In genomic region chr21:28083350-28083749, GRCh38 we compare ENCODE assay signal across 16 cellular contexts.
A peak's percentile ranks its signal among the peaks of the same experiment; 100 is the strongest.
DNase-seq lines count a peak whose midpoint lies in the region; FAIRE-seq and TF ChIP-seq lines count a peak whose summit lies in the region.
"Had no signal": no experiment of that assay in that cellular context is flagged by ENCODE, and none has a peak within 500 bp of the region (broad histone marks: within the 10 kb centered on the region; RNA-seq: fewer than 3 reads in every experiment).

No MANE protein-coding gene starts in this region.

- no peak for DNase-seq in H9
- no peak for DNase-seq in epithelial cell of proximal tubule (ENCODE audit: low read depth)
- peak; percentile 9 for DNase-seq in mesendoderm
- no peak for DNase-seq in H54 (ENCODE audit: insufficient read length, low spot score)
- no peak for DNase-seq in A172 (ENCODE audit: low spot score)
- DNase-seq in NCI-H345 treated with DMSO at 0.1 percent for 48 hours (lab: John Stamatoyannopoulos, UW; ENCODE audit: unreplicated experiment), result no peak
- DNase-seq: 8988T; C1 segment of cervical spinal cord; Caco-2; CD4-positive, alpha-beta T cell; GOT3; HCEC 1CT had no signal

- H2BK20ac ChIP-seq in H9 (ENCODE audit: low read depth, low read length, poor library complexity, severe bottlenecking), result no peak overlapping the region

- no peaks in the 10 kb centered on the region for H3K9me3 ChIP-seq in H9 (ENCODE audit: control insufficient read depth, low read depth, low read length)
- H3K9me3 ChIP-seq: Caco-2 had no signal

- H3K4me2 ChIP-seq in H9 (ENCODE audit: insufficient read depth, insufficient read length, low read length) (no peak overlapping the region), mesendoderm (ENCODE audit: low read length) (no peak overlapping the region)

- no peak overlapping the region for H3K23ac ChIP-seq in H9 (ENCODE audit: insufficient read length, low read depth, low read length)
- no peak overlapping the region for H3K23ac ChIP-seq in mesendoderm (ENCODE audit: low read length)

- H2AK5ac ChIP-seq in H9 (ENCODE audit: insufficient read length, low read length), result no peak overlapping the region
- H2AK5ac ChIP-seq in mesendoderm (ENCODE audit: low read length), result no peak overlapping the region

- no peak overlapping the region for H3T11ph ChIP-seq in H9 (ENCODE audit: low read length)

- H2BK15ac ChIP-seq in H9 (ENCODE audit: low read depth, low read length), result no peak overlapping the region
- H2BK15ac ChIP-seq in mesendoderm (replicated peaks; ENCODE audit: low read depth), result no peak overlapping the region

- no peaks in the 10 kb centered on the region for H4K20me1 ChIP-seq in H9 (ENCODE audit: control insufficient read depth, insufficient read depth, insufficient read length)

- H3K27ac ChIP-seq in 22Rv1 (no peak overlapping the region), H9 (ENCODE audit: insufficient read length, low read depth, low read length) (no peak overlapping the region), mesendoderm (ENCODE audit: low read depth, low read length) (no peak overlapping the region)

- H2BK5ac ChIP-seq in H9 (ENCODE audit: insufficient read length, low read length) (no peak overlapping the region), mesendoderm (ENCODE audit: low read length) (no peak overlapping the region)

- H3K4me3 ChIP-seq in epithelial cell of proximal tubule (ENCODE audit: low read depth, low read length), result no peak overlapping the region
- H3K4me3 ChIP-seq in mesendoderm (ENCODE audit: low read length), result no peak overlapping the region

- H3K56ac ChIP-seq in H9 (ENCODE audit: insufficient read length, low read depth, low read length), result no peak overlapping the region
- no peak overlapping the region for H3K56ac ChIP-seq in mesendoderm (ENCODE audit: low read length)

- TF ChIP-seq CTCF in 22Rv1 (IDR thresholded peaks at IDR 0.05), result 0 out of 2 replicates have a peak, but pooled peaks have one; percentile 11
- TF ChIP-seq CTCF in H9 (conservative IDR thresholded peaks at IDR 0.05), result peak; percentile 46; the same call in 2 of the 3 replicates
- peak; percentile 16 for TF ChIP-seq CTCF in epithelial cell of proximal tubule (conservative IDR thresholded peaks at IDR 0.05; ENCODE audit: low read depth, low read length)

- no peak overlapping the region for H3K14ac ChIP-seq in H9 (ENCODE audit: insufficient read depth, low read length)

- H3K4me3 Mint-ChIP-seq in H9, result no peak overlapping the region
- H3K4me3 Mint-ChIP-seq: B cell; CD4-positive, alpha-beta T cell had no signal

- H3K36me3 ChIP-seq in mesendoderm (ENCODE audit: control insufficient read depth, insufficient read depth, low read length), result no peaks in the 10 kb centered on the region

- no peak for TF ChIP-seq POLR2A in H54 (IDR thresholded peaks at IDR 0.05; ENCODE audit: low read depth, low read length)

- no peak overlapping the region for H4K91ac ChIP-seq in H9 (ENCODE audit: insufficient read length, low read depth, low read length)

- FAIRE-seq in H54 (lab: Jason Lieb, UNC), result no peak
- FAIRE-seq: D721Med, GM12892 had no signal

- no peaks in the 10 kb centered on the region for H3K27me3 Mint-ChIP-seq in H9 (ENCODE audit: low read depth)
- H3K27me3 Mint-ChIP-seq: B cell; CD4-positive, alpha-beta T cell had no signal

- peaks cover 8 to 22% (median 11%) of the 10 kb centered on the region in 3 experiments; a peak in 5 of 7 replicates for H3K36me3 Mint-ChIP-seq in H9 (ENCODE audit: insufficient read depth in 1 of 3, low read depth in 3 of 3)

- WGBS in H9 (ENCODE audit: extremely low coverage, insufficient read length, low lambda C conversion rate), result no CpG with 5 or more reads among the region's 3 CpGs
- no CpG with 5 or more reads among the region's 3 CpGs for WGBS in mesendoderm (ENCODE audit: extremely low coverage, insufficient coverage, low lambda C conversion rate)

- no peak overlapping the region for H3K18ac ChIP-seq in H9 (ENCODE audit: insufficient read length, low read depth, low read length)
- H3K18ac ChIP-seq in mesendoderm (ENCODE audit: low read length), result no peak overlapping the region

- H3K79me1 ChIP-seq in H9 (ENCODE audit: insufficient read depth, low read depth, low read length, poor library complexity, severe bottlenecking), result no peaks in the 10 kb centered on the region
- H3K79me1 ChIP-seq in mesendoderm (ENCODE audit: low read length), result no peaks in the 10 kb centered on the region

- H3K27ac Mint-ChIP-seq in H9, result no peak overlapping the region
- H3K27ac Mint-ChIP-seq: B cell; CD4-positive, alpha-beta T cell had no signal

- H2BK120ac ChIP-seq in H9 (ENCODE audit: low read depth, low read length, poor library complexity, severe bottlenecking) (no peak overlapping the region), mesendoderm (ENCODE audit: low read depth, low read length) (no peak overlapping the region)

- no peak overlapping the region for H2BK12ac ChIP-seq in H9 (ENCODE audit: insufficient read length, low read depth, low read length)

- no peak overlapping the region for H2AFZ ChIP-seq in H9 (ENCODE audit: low read length)

- no peaks in the 10 kb centered on the region for H3K23me2 ChIP-seq in H9 (ENCODE audit: insufficient read length, low read depth, low read length, poor library complexity, severe bottlenecking)

- H3K79me2 ChIP-seq in H9 (ENCODE audit: insufficient read depth, low read length) (no peaks in the 10 kb centered on the region), mesendoderm (ENCODE audit: control insufficient read depth, insufficient read depth, low read length) (no peaks in the 10 kb centered on the region)

- peaks cover 11 to 14% of the 10 kb centered on the region in 2 experiments for H3K4me1 Mint-ChIP-seq in H9
- H3K4me1 Mint-ChIP-seq: B cell had no signal

- peaks cover 6 to 19% of the 10 kb centered on the region in 2 experiments for H3K9me3 Mint-ChIP-seq in H9

- H4K8ac ChIP-seq in H9 (replicated peaks; ENCODE audit: insufficient read length, low read depth, low read length) (no peak overlapping the region), mesendoderm (ENCODE audit: low read depth, low read length) (no peak overlapping the region)

- H3K4me1 ChIP-seq in H9 (ENCODE audit: insufficient read depth, low read length), result no peaks in the 10 kb centered on the region
- H3K4me1 ChIP-seq in mesendoderm (ENCODE audit: control insufficient read depth, low read depth, low read length), result no peaks in the 10 kb centered on the region

- H4K5ac ChIP-seq in H9 (ENCODE audit: insufficient read length, low read depth, low read length), result no peak overlapping the region
- H4K5ac ChIP-seq in mesendoderm (ENCODE audit: low read length), result no peak overlapping the region

- no peak overlapping the region for H3K9ac ChIP-seq in H9 (ENCODE audit: extremely low read depth, insufficient read length, low read length)
- no peak overlapping the region for H3K9ac ChIP-seq in mesendoderm (ENCODE audit: low read length)

- no peaks in the 10 kb centered on the region for H3K27me3 ChIP-seq in H9 (ENCODE audit: insufficient read depth, low read length)
- no peaks in the 10 kb centered on the region for H3K27me3 ChIP-seq in mesendoderm (ENCODE audit: insufficient read depth, low read length, poor library complexity)

- H3K4ac ChIP-seq in H9 (ENCODE audit: low read depth, low read length) (no peak overlapping the region), mesendoderm (ENCODE audit: low read depth, low read length) (no peak overlapping the region)
